ENCODE assay signal across 24 cellular contexts in the genomic region with DNA sequence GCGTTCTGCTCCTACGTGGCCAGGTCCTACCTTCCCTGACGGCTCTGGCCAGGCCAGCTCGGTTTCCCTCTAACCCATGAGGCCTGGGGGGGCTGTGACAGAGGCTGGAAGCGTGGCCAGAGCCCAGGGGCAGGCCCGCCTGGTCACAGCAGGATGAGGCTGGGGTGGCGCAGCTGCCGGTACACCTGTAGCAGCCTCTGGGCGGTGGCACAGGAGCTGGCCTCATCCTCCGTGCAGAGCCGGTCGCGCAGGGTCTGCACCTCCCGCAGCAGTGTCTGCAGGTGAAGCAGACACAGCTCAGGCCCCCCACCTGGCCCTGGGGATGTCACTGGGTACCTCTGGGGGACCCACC. TPM values are rescaled to one million over a fixed set of nuclear protein-coding genes. Genes with fewer than 3 reads are reported as not detected.
A peak's percentile ranks its signal among the peaks of the same experiment; 100 is the strongest.
DNase-seq lines count a peak whose midpoint lies in the region; ATAC-seq, FAIRE-seq and TF ChIP-seq lines count a peak whose summit lies in the region.
"Had no signal": no experiment of that assay in that cellular context is flagged by ENCODE, and none has a peak within 500 bp of the region (broad histone marks: within the 10 kb centered on the region; RNA-seq: fewer than 3 reads in every experiment).

No MANE protein-coding gene starts in this region.

- intact Hi-C loops in Right ventricle myocardium inferior (cut with DNase I): no loop called here
- intact Hi-C loops in Right ventricle myocardium superior (cut with DNase I): no loop called here
- intact Hi-C loops in kidney (cut with DNase I): no loop called here
- intact Hi-C loops in upper lobe of right lung (cut with DNase I): no loop called here

- peaks cover 0 to 66% of the 10 kb centered on the region in 2 experiments; a peak in 2 of 3 replicates for H3K36me3 ChIP-seq in HEK293 (ENCODE audit: control insufficient read depth in 2 of 2, insufficient read depth in 1 of 2, low read length in 2 of 2)
- peaks cover 4 to 11% of the 10 kb centered on the region in 2 donors for H3K36me3 ChIP-seq in kidney (ENCODE audit: control insufficient read depth in 1 of 2, insufficient read depth in 2 of 2, low read length in 2 of 2)
- peaks cover 46% of the 10 kb centered on the region for H3K36me3 ChIP-seq in upper lobe of right lung

- H3K4me1 ChIP-seq in HEK293 (ENCODE audit: control insufficient read depth, insufficient read depth, low read length) (no peaks in the 10 kb centered on the region), kidney (ENCODE audit: control insufficient read depth in 1 of 2, insufficient read depth in 1 of 2, low read depth in 1 of 2, low read length in 2 of 2) (peaks cover 0 to 5% of the 10 kb centered on the region in 2 donors), upper lobe of right lung (peaks cover 10% of the 10 kb centered on the region)

- H3K9me3 ChIP-seq in HEK293 (ENCODE audit: control insufficient read depth, insufficient read depth, low read depth, low read length): no peaks in the 10 kb centered on the region
- no peaks in the 10 kb centered on the region for H3K9me3 ChIP-seq in kidney (ENCODE audit: control insufficient read depth in 1 of 2, low read length in 2 of 2)
- H3K9me3 ChIP-seq in upper lobe of right lung: no peaks in the 10 kb centered on the region
- H3K9me3 ChIP-seq: BLaER1 treated with 17β-estradiol and CSF1 and Interleukin-3, amounts not matched to agents 10 nM and 100 nM had no signal

- H3K4me3 ChIP-seq in HEK293 (ENCODE audit: low read depth, low read length) (no peak overlapping the region), kidney (ENCODE audit: low read length in 2 of 2) (no peak overlapping the region), upper lobe of right lung (no peak overlapping the region)
- H3K4me3 ChIP-seq: BLaER1 treated with 17β-estradiol and CSF1 and Interleukin-3, amounts not matched to agents 10 nM and 100 nM; GM23338 had no signal

- H3K27ac ChIP-seq in HEK293 (ENCODE audit: extremely low read depth, low read depth, low read length) (no peak overlapping the region), kidney (ENCODE audit: low read depth in 2 of 2, low read length in 2 of 2) (no peak overlapping the region), upper lobe of right lung (no peak overlapping the region)
- H3K27ac ChIP-seq: BLaER1 treated with 17β-estradiol and CSF1 and Interleukin-3, amounts not matched to agents 10 nM and 100 nM had no signal

- no peak for FAIRE-seq in kidney (lab: Jason Lieb, UNC)
- FAIRE-seq: A204.1, D721Med, GM12892, GM19239 had no signal

- ATAC-seq in Right ventricle myocardium inferior (no peak), Right ventricle myocardium superior (ENCODE audit: poor library complexity) (no peak), upper lobe of right lung (no peak), HG03135 (IDR thresholded peaks at IDR 0.05; ENCODE audit: unreplicated experiment) (no peak), GM18858 (IDR thresholded peaks at IDR 0.05; ENCODE audit: unreplicated experiment) (no peak), GM21825 (IDR thresholded peaks at IDR 0.05; ENCODE audit: unreplicated experiment) (no peak)
- ATAC-seq: GM23338, HCT116 had no signal

- POLR2A ChIA-PET in HEK293 (lab: Yijun Ruan, JAX): interaction anchor here (0.7 to 1.0 kb wide), 2 partner anchors 12 to 28 kb away, joined by 3 to 4 read pairs; partner anchors contain the start of genes ACTG1 and FAAP100

- H3K27me3 ChIP-seq in upper lobe of right lung: peaks cover 16% of the 10 kb centered on the region

- CTCF ChIA-PET in HEK293 (lab: Yijun Ruan, JAX): interaction anchor here (1.4 kb wide), 1 partner anchor 60 kb away, joined by 3 read pairs; no protein-coding TSS in a partner anchor

- no peak overlapping the region for H3K9ac ChIP-seq in kidney (ENCODE audit: low read length in 2 of 2)
- H3K9ac ChIP-seq: BLaER1 treated with 17β-estradiol and CSF1 and Interleukin-3, amounts not matched to agents 10 nM and 100 nM had no signal

- TF ChIP-seq CTCF in HEK293 (tag by site-specific recombination; IDR thresholded peaks at IDR 0.05) (no peak), kidney (IDR thresholded peaks at IDR 0.05; ENCODE audit: borderline replicate concordance, extremely low read depth, insufficient read depth) (no peak), upper lobe of right lung (IDR thresholded peaks at IDR 0.05) (no peak)

- DNase-seq in Right ventricle myocardium inferior (ENCODE audit: missing footprints): peak; percentile 62
- no peak for DNase-seq in Right ventricle myocardium superior
- peak; percentile 77 for DNase-seq in kidney
- DNase-seq in upper lobe of right lung: peak; percentile 64
- DNase-seq: CD4-positive, alpha-beta T cell; CD8-positive, alpha-beta memory T cell; DMS 273 treated with DMSO at 0.1 percent for 48 hours; DMS79; EL; GF-D8; H9; HFFc6 had no signal

TF ChIP-seq in HEK293, 187 proteins besides CTCF, POLR2A, EP300 and RAD21:
- TF ChIP-seq ZNF600 (tag by site-specific recombination; IDR thresholded peaks at IDR 0.05): peak; percentile 73
- TF ChIP-seq, protein P1, sequence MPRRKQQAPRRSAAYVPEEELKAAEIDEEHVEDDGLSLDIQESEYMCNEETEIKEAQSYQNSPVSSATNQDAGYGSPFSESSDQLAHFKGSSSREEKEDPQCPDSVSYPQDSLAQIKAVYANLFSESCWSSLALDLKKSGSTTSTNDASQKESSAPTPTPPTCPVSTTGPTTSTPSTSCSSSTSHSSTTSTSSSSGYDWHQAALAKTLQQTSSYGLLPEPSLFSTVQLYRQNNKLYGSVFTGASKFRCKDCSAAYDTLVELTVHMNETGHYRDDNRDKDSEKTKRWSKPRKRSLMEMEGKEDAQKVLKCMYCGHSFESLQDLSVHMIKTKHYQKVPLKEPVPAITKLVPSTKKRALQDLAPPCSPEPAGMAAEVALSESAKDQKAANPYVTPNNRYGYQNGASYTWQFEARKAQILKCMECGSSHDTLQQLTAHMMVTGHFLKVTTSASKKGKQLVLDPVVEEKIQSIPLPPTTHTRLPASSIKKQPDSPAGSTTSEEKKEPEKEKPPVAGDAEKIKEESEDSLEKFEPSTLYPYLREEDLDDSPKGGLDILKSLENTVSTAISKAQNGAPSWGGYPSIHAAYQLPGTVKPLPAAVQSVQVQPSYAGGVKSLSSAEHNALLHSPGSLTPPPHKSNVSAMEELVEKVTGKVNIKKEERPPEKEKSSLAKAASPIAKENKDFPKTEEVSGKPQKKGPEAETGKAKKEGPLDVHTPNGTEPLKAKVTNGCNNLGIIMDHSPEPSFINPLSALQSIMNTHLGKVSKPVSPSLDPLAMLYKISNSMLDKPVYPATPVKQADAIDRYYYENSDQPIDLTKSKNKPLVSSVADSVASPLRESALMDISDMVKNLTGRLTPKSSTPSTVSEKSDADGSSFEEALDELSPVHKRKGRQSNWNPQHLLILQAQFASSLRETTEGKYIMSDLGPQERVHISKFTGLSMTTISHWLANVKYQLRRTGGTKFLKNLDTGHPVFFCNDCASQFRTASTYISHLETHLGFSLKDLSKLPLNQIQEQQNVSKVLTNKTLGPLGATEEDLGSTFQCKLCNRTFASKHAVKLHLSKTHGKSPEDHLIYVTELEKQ (tag by site-specific recombination; IDR thresholded peaks at IDR 0.05; ENCODE audit: borderline replicate concordance): no peak
- 0 out of 2 replicates have a peak, but pooled peaks have one; percentile 9 for TF ChIP-seq SCRT2 (tag by site-specific recombination; IDR thresholded peaks at IDR 0.05)
- no peak for TF ChIP-seq REST (tag by site-specific recombination; IDR thresholded peaks at IDR 0.05)
- TF ChIP-seq ZNF843 (tag by site-specific recombination; IDR thresholded peaks at IDR 0.05): no peak
- no peak for TF ChIP-seq ZNF48 (tag by site-specific recombination; IDR thresholded peaks at IDR 0.05)
- TF ChIP-seq KLF16 (tag by site-specific recombination; IDR thresholded peaks at IDR 0.05): no peak
TF ChIP-seq in HEK293: peak in this region for 2.

RNA-seq across cellular contexts. Expression of gene FAAP100, which starts 11.5 kb away (rescaled TPM):
- total RNA-seq in Right ventricle myocardium inferior: 14.8 TPM
- total RNA-seq in Right ventricle myocardium superior: 13.0 TPM
- total RNA-seq in kidney: 28.6 TPM
- 13.2 TPM for polyA plus RNA-seq in kidney (ENCODE audit: insufficient read depth, low read depth, low replicate concordance)
- 27.3 TPM for total RNA-seq in upper lobe of right lung

RNA-seq across cellular contexts. Expression of gene FSCN2, which starts 12.5 kb away (rescaled TPM):
- total RNA-seq in Right ventricle myocardium inferior (0.19 TPM), Right ventricle myocardium superior (0.19 TPM), kidney (3.8 TPM), upper lobe of right lung (3.6 TPM)
- polyA plus RNA-seq in kidney (ENCODE audit: insufficient read depth, low read depth, low replicate concordance): 0.26 TPM
- polyA plus RNA-seq: CD14-positive monocyte; CD8-positive, alpha-beta memory T cell had no signal

RNA-seq across cellular contexts. Expression of gene ACTG1, which starts 28.1 kb away (rescaled TPM):
- total RNA-seq in Right ventricle myocardium inferior: 468 TPM
- 369 TPM for total RNA-seq in Right ventricle myocardium superior
- 2,632 TPM for total RNA-seq in kidney
- polyA plus RNA-seq in kidney (ENCODE audit: insufficient read depth, low read depth, low replicate concordance): 1,350 TPM
- total RNA-seq in upper lobe of right lung: 2,193 TPM
